ENCODE assay signal across 28 cellular contexts in genomic region chr3:194311000-194311399, GRCh38. TPM values are rescaled to one million over a fixed set of nuclear protein-coding genes. Genes with fewer than 3 reads are reported as not detected.
"Had no signal": no experiment of that assay in that cellular context is flagged by ENCODE, and none has a peak within 500 bp of the region (broad histone marks: within the 10 kb centered on the region; RNA-seq: fewer than 3 reads in every experiment).

No MANE protein-coding gene starts in this region.

- H3K36me3 Mint-ChIP-seq: activated CD4-positive, alpha-beta memory T cell treated with anti-CD3 and anti-CD28 coated beads for 36 hours had no signal

- H3K9me3 Mint-ChIP-seq: activated CD4-positive, alpha-beta memory T cell treated with anti-CD3 and anti-CD28 coated beads for 36 hours; activated CD4-positive, alpha-beta T cell treated with anti-CD3 and anti-CD28 coated beads, Interleukin-2, amount 10 ng/mL, durations not matched to agents 7 days and 5 days; activated naive CD4-positive, alpha-beta T cell treated with anti-CD3 and anti-CD28 coated beads for 36 hours; activated naive CD8-positive, alpha-beta T cell treated with anti-CD3 and anti-CD28 coated beads, Interleukin-2, amount 10 ng/mL, durations not matched to agents 7 days and 5 days; activated T-cell treated with anti-CD3 and anti-CD28 coated beads, Interleukin-2, amount 50 U/mL, for 72 hours had no signal

- H3K4me3 Mint-ChIP-seq: activated CD4-positive, alpha-beta memory T cell treated with anti-CD3 and anti-CD28 coated beads for 36 hours; activated CD4-positive, alpha-beta T cell treated with anti-CD3 and anti-CD28 coated beads, Interleukin-2, amount 10 ng/mL, durations not matched to agents 7 days and 5 days; activated naive CD4-positive, alpha-beta T cell treated with anti-CD3 and anti-CD28 coated beads for 36 hours; activated naive CD8-positive, alpha-beta T cell treated with anti-CD3 and anti-CD28 coated beads, Interleukin-2, amount 10 ng/mL, durations not matched to agents 7 days and 5 days; activated T-cell treated with anti-CD3 and anti-CD28 coated beads, Interleukin-2, amount 50 U/mL, for 72 hours had no signal

- FAIRE-seq: astrocyte, bronchial epithelial cell, K562, TTC549 had no signal

- H3K27ac Mint-ChIP-seq: activated CD4-positive, alpha-beta memory T cell treated with anti-CD3 and anti-CD28 coated beads for 36 hours; activated CD4-positive, alpha-beta T cell treated with anti-CD3 and anti-CD28 coated beads, Interleukin-2, amount 10 ng/mL, durations not matched to agents 7 days and 5 days; activated naive CD4-positive, alpha-beta T cell treated with anti-CD3 and anti-CD28 coated beads for 36 hours; activated naive CD8-positive, alpha-beta T cell treated with anti-CD3 and anti-CD28 coated beads, Interleukin-2, amount 10 ng/mL, durations not matched to agents 7 days and 5 days; activated T-cell treated with anti-CD3 and anti-CD28 coated beads, Interleukin-2, amount 50 U/mL, for 72 hours had no signal

- DNase-seq: activated CD4-positive, alpha-beta T cell treated with anti-CD3 and anti-CD28 coated beads, Interleukin-2, amount 10 ng/mL, durations not matched to agents 7 days and 5 days; activated gamma-delta T cell treated with Interleukin-2 at 50 U/mL for 16 hours; activated naive CD8-positive, alpha-beta T cell treated with anti-CD3 and anti-CD28 coated beads, Interleukin-2, amount 10 ng/mL, durations not matched to agents 7 days and 5 days; activated T-cell treated with anti-CD3 and anti-CD28 coated beads, Interleukin-2, amount 50 U/mL, for 72 hours; body of pancreas; central memory CD4-positive, alpha-beta T cell; NCI-H187; NCI-H2107; NCI-H2171; NCI-H526; NCI-H748 treated with DMSO at 0.1 percent for 48 hours; NK-92 treated with Interleukin-12 subunit alpha and Interleukin-12 subunit beta, amount 100 ng/mL, for 24 hours; PC-3; Peyer's patch; RPMI8226; SHP77 treated with DMSO at 0.1 percent for 48 hours; SK-N-SH had no signal

- ATAC-seq: activated T-cell treated with anti-CD3 and anti-CD28 coated beads, Interleukin-2, amount 50 U/mL, for 72 hours; body of pancreas; K562; PC-3 had no signal

RNA-seq across cellular contexts. Expression of gene CPN2, which starts 40.1 kb away (rescaled TPM):
- total RNA-seq: activated CD4-positive, alpha-beta memory T cell treated with anti-CD3 and anti-CD28 coated beads for 36 hours; activated CD4-positive, alpha-beta T cell treated with anti-CD3 and anti-CD28 coated beads, Interleukin-2, amount 10 ng/mL, durations not matched to agents 7 days and 5 days; activated CD8-positive, alpha-beta memory T cell treated with anti-CD3 and anti-CD28 coated beads for 36 hours; activated naive CD4-positive, alpha-beta T cell treated with anti-CD3 and anti-CD28 coated beads for 36 hours; activated naive CD8-positive, alpha-beta T cell treated with anti-CD3 and anti-CD28 coated beads, Interleukin-2, amount 10 ng/mL, durations not matched to agents 7 days and 5 days; activated T-cell treated with anti-CD3 and anti-CD28 coated beads, Interleukin-2, amount 50 U/mL, for 72 hours; astrocyte; body of pancreas; bronchial epithelial cell; cerebellum; K562; M059J; Peyer's patch; SJSA1; T-helper 2 cell treated with Interferon-gamma antibody and Interleukin-4, amounts not matched to agents 100 ng/mL and 5 ng/mL, for 36 hours had no signal

RNA-seq across cellular contexts. Expression of gene LRRC15, which starts 58.5 kb away (rescaled TPM):
- total RNA-seq: activated CD4-positive, alpha-beta memory T cell treated with anti-CD3 and anti-CD28 coated beads for 36 hours; activated CD4-positive, alpha-beta T cell treated with anti-CD3 and anti-CD28 coated beads, Interleukin-2, amount 10 ng/mL, durations not matched to agents 7 days and 5 days; activated CD8-positive, alpha-beta memory T cell treated with anti-CD3 and anti-CD28 coated beads for 36 hours; activated naive CD4-positive, alpha-beta T cell treated with anti-CD3 and anti-CD28 coated beads for 36 hours; activated naive CD8-positive, alpha-beta T cell treated with anti-CD3 and anti-CD28 coated beads, Interleukin-2, amount 10 ng/mL, durations not matched to agents 7 days and 5 days; activated T-cell treated with anti-CD3 and anti-CD28 coated beads, Interleukin-2, amount 50 U/mL, for 72 hours; bronchial epithelial cell; cerebellum; K562; T-helper 2 cell treated with Interferon-gamma antibody and Interleukin-4, amounts not matched to agents 100 ng/mL and 5 ng/mL, for 36 hours had no signal
